In genomic region chr5:160418561-160419457, GRCh38 we compare ENCODE assay signal across 8 cellular contexts. TPM values are rescaled to one million over a fixed set of nuclear protein-coding genes. Genes with fewer than 3 reads are reported as not detected.
DNase-seq lines count a peak whose midpoint lies in the region; ATAC-seq and TF ChIP-seq lines count a peak whose summit lies in the region.

SLU7 (minus strand) TSS chr5:160419081; CDS start chr5:160415294, 3,787 bp downstream.

- DNase-seq in GM13976 (ENCODE audit: low spot score): peak; percentile 91
- peak; percentile 79 for DNase-seq in NCI-H146 treated with DMSO at 0.1 percent for 48 hours (lab: John Stamatoyannopoulos, UW; ENCODE audit: unreplicated experiment)
- peak; percentile 93 for DNase-seq in amniotic epithelial cell (ENCODE audit: low read depth)
- peak; percentile 94 for DNase-seq in left cardiac atrium
- DNase-seq in progenitor cell of endocrine pancreas (ENCODE audit: low spot score, unreplicated experiment): peak; percentile 89
- DNase-seq in ureter (ENCODE audit: low spot score): peak; percentile 96

- TF ChIP-seq CTCF in GM13976 (IDR thresholded peaks at IDR 0.05; ENCODE audit: borderline replicate concordance, control extremely low read depth, extremely low read depth, insufficient read depth, missing control alignments): no peak
- TF ChIP-seq CTCF in progenitor cell of endocrine pancreas (IDR thresholded peaks at IDR 0.05; ENCODE audit: unreplicated experiment): no peak

- in situ Hi-C loops in GM13976 (cut with MboI; ENCODE audit: low sequenced_read_pairs, unreplicated experiment): no loop called here

- peaks cover 4% of the 10 kb centered on the region for H3K36me3 Mint-ChIP-seq in progenitor cell of endocrine pancreas (ENCODE audit: insufficient read depth)

- H3K27me3 Mint-ChIP-seq in progenitor cell of endocrine pancreas: no peaks in the 10 kb centered on the region

- H3K9me3 Mint-ChIP-seq in progenitor cell of endocrine pancreas (ENCODE audit: low read depth): no peaks in the 10 kb centered on the region

- peak within 1 kb of the TSS; percentile 99 for H3K27ac Mint-ChIP-seq in progenitor cell of endocrine pancreas

- H3K4me3 Mint-ChIP-seq in progenitor cell of endocrine pancreas (ENCODE audit: low read depth): peak within 1 kb of the TSS; percentile 99

- H3K4me1 Mint-ChIP-seq in progenitor cell of endocrine pancreas (ENCODE audit: low read depth): peaks cover 30% of the 10 kb centered on the region

- intact Hi-C loops in T-helper 1 cell treated with Interleukin-12 subunit alpha and Interleukin-12 subunit beta and Interleukin-4 antibody, amounts not matched to agents 30 ng/mL and 1 ng/mL, for 36 hours (cut with micrococcal nuclease): loop anchor here (1.0 to 10.0 kb wide), 10 partner anchors 19 to 1244 kb away; partner anchors contain the start of genes FAM200C, IL12B, PWWP2A and RNF145
- intact Hi-C loops in left cardiac atrium (cut with DNase I): no loop called here

- ATAC-seq in HG02870 (IDR thresholded peaks at IDR 0.05; ENCODE audit: unreplicated experiment) (peak; percentile 58), left cardiac atrium (peak; percentile 93 to 95)

RNA-seq across cellular contexts. Expression of gene SLU7, which starts in this region (rescaled TPM):
- total RNA-seq in T-helper 1 cell treated with Interleukin-12 subunit alpha and Interleukin-12 subunit beta and Interleukin-4 antibody, amounts not matched to agents 30 ng/mL and 1 ng/mL, for 36 hours: 48.6 and 55.2 TPM in 2 replicates
- total RNA-seq in left cardiac atrium (10 to 100 TPM; 38.9 to 46.2 TPM), progenitor cell of endocrine pancreas (38.2 and 43.1 TPM in 2 replicates), ureter (34.2 TPM)

Comparison
In these comparisons a context has a peak if more than half of its experiments do, and no peak if none do; other contexts are left out.
1. Peak in every context shown above with its lines: DNase-seq and ATAC-seq.